ENCODE assay signal across 9 cellular contexts in genomic region chr16:77197747-77198146, GRCh38. TPM values are rescaled to one million over a fixed set of nuclear protein-coding genes. Genes with fewer than 3 reads are reported as not detected.
"Had no signal": no experiment of that assay in that cellular context is flagged by ENCODE, and none has a peak within 500 bp of the region (broad histone marks: within the 10 kb centered on the region; RNA-seq: fewer than 3 reads in every experiment).

No MANE protein-coding gene starts in this region.

- FAIRE-seq: HTR-8/SVneo had no signal

- ATAC-seq: HCT116 had no signal

- H3K27ac Mint-ChIP-seq: HFFc6, IgD-negative memory B cell had no signal

- H3K27me3 Mint-ChIP-seq: IgD-negative memory B cell had no signal

- H3K4me3 Mint-ChIP-seq: HFFc6 had no signal

- H3K36me3 Mint-ChIP-seq: IgD-negative memory B cell had no signal

- H3K9me3 Mint-ChIP-seq: HFFc6, IgD-negative memory B cell had no signal

- DNase-seq: GM23248, GOT3, H7, HFFc6, Karpas-422, KBM-7 had no signal

RNA-seq across cellular contexts. Expression of gene SYCE1L, which starts 1.5 kb away (rescaled TPM):
- polyA plus RNA-seq: GM23248 had no signal
